14 cellular contexts compared by ENCODE assay signal in genomic region chr12:52697058-52697582, GRCh38. TPM values are rescaled to one million over a fixed set of nuclear protein-coding genes. Genes with fewer than 3 reads are reported as not detected.
DNase-seq lines count a peak whose midpoint lies in the region; ATAC-seq and TF ChIP-seq lines count a peak whose summit lies in the region.
"Had no signal": no experiment of that assay in that cellular context is flagged by ENCODE, and none has a peak within 500 bp of the region (broad histone marks: within the 10 kb centered on the region; RNA-seq: fewer than 3 reads in every experiment).

No MANE protein-coding gene starts in this region.

- intact Hi-C loops in right lobe of liver (cut with DNase I): no loop called here

- 40% methylated on average over 1 of the region's 2 CpGs for WGBS in right lobe of liver (ENCODE audit: insufficient coverage, low coverage, low lambda C conversion rate, missing lambda C conversion rate)

- H3K36me3 Mint-ChIP-seq in neural progenitor cell: no peaks in the 10 kb centered on the region
- H3K36me3 Mint-ChIP-seq: CD4-positive, CD25-positive, alpha-beta regulatory T cell had no signal

- no peak overlapping the region for H3K9ac ChIP-seq in DND-41 (ENCODE audit: low read depth, low read length)
- no peak overlapping the region for H3K9ac ChIP-seq in neural progenitor cell
- H3K9ac ChIP-seq: BLaER1 treated with 17β-estradiol and CSF1 and Interleukin-3, amounts not matched to agents 10 nM and 100 nM had no signal

- H2AFZ ChIP-seq in DND-41 (ENCODE audit: low read depth, low read length) (no peak overlapping the region), neural progenitor cell (replicated peaks) (no peak overlapping the region)

- no peaks in the 10 kb centered on the region for H4K20me1 ChIP-seq in DND-41 (ENCODE audit: insufficient read depth, low read length)
- no peaks in the 10 kb centered on the region for H4K20me1 ChIP-seq in neural progenitor cell (ENCODE audit: low read depth)
- H4K20me1 ChIP-seq: BLaER1 treated with 17β-estradiol and CSF1 and Interleukin-3, amounts not matched to agents 10 nM and 100 nM had no signal

- no peaks in the 10 kb centered on the region for H3K9me3 ChIP-seq in DND-41 (ENCODE audit: insufficient read depth, low read length, severe bottlenecking)
- peaks cover 6% of the 10 kb centered on the region; the same call in 1 of the 2 replicates for H3K9me3 ChIP-seq in SJSA1 (replicated peaks)
- no peaks in the 10 kb centered on the region for H3K9me3 ChIP-seq in neural progenitor cell (ENCODE audit: low read depth)
- H3K9me3 ChIP-seq in right lobe of liver: no peaks in the 10 kb centered on the region
- H3K9me3 ChIP-seq: BLaER1 treated with 17β-estradiol and CSF1 and Interleukin-3, amounts not matched to agents 10 nM and 100 nM had no signal

- H3K9me3 Mint-ChIP-seq in neural progenitor cell: no peaks in the 10 kb centered on the region

- peaks cover 20% of the 10 kb centered on the region for H3K27me3 Mint-ChIP-seq in neural progenitor cell (ENCODE audit: insufficient read depth, low read depth)

- no peak overlapping the region for H3K27ac ChIP-seq in DND-41 (ENCODE audit: low read length)
- H3K27ac ChIP-seq in SJSA1: no peak overlapping the region
- no peak overlapping the region for H3K27ac ChIP-seq in neural progenitor cell
- H3K27ac ChIP-seq in right lobe of liver: no peak overlapping the region
- H3K27ac ChIP-seq: BLaER1 treated with 17β-estradiol and CSF1 and Interleukin-3, amounts not matched to agents 10 nM and 100 nM had no signal

- no peak for TF ChIP-seq POLR2A in right lobe of liver (IDR thresholded peaks at IDR 0.05)

- H3K79me2 ChIP-seq in DND-41 (ENCODE audit: insufficient read depth, low read length): no peaks in the 10 kb centered on the region
- no peaks in the 10 kb centered on the region for H3K79me2 ChIP-seq in neural progenitor cell (ENCODE audit: low read depth)

- peaks cover 8% of the 10 kb centered on the region for H3K4me1 Mint-ChIP-seq in neural progenitor cell

- H3K4me1 ChIP-seq in DND-41 (ENCODE audit: insufficient read depth, low read length) (no peaks in the 10 kb centered on the region), SJSA1 (replicated peaks) (no peaks in the 10 kb centered on the region), neural progenitor cell (peaks cover 5% of the 10 kb centered on the region), right lobe of liver (no peaks in the 10 kb centered on the region)
- H3K4me1 ChIP-seq: BLaER1 treated with 17β-estradiol and CSF1 and Interleukin-3, amounts not matched to agents 10 nM and 100 nM had no signal

- DNase-seq in DND-41: no peak
- DNase-seq in LNCaP clone FGC (ENCODE audit: low read depth): no peak
- DNase-seq in SJSA1 (ENCODE audit: low read depth in 1 of 2, low spot score in 2 of 2): peak; percentile 77 to 86
- DNase-seq in neural progenitor cell (ENCODE audit: low spot score): no peak
- DNase-seq in NCI-H510A treated with DMSO at 0.1 percent for 48 hours (lab: John Stamatoyannopoulos, UW): no peak
- DNase-seq in stimulated activated CD8-positive, alpha-beta memory T cell treated with anti-CD3 and anti-CD28 coated beads, Interleukin-4, amount 100 ng/mL, for 48 hours: no peak
- no peak for DNase-seq in right lobe of liver
- DNase-seq: ACHN; CD4-positive, CD25-positive, alpha-beta regulatory T cell; DMS53 had no signal

- peaks cover under 1% of the 10 kb centered on the region for H3F3A ChIP-seq in neural progenitor cell (ENCODE audit: low read depth)

- peak; percentile 15 for TF ChIP-seq CTCF in DND-41 (IDR thresholded peaks at IDR 0.05; ENCODE audit: borderline replicate concordance, extremely low read depth, low read length, poor library complexity, severe bottlenecking)
- TF ChIP-seq CTCF in LNCaP clone FGC (IDR thresholded peaks at IDR 0.05; ENCODE audit: control insufficient read depth, extremely low read depth, insufficient read depth): 0 out of 2 replicates have a peak, but pooled peaks have one; percentile 12
- peak; percentile 8 for TF ChIP-seq CTCF in neural progenitor cell (IDR thresholded peaks at IDR 0.05)
- TF ChIP-seq CTCF in right lobe of liver (IDR thresholded peaks at IDR 0.05): no peak

- ATAC-seq in DND-41 (ENCODE audit: insufficient read depth, low read depth) (no peak), right lobe of liver (no peak)
- ATAC-seq: GM12878 had no signal

- no peak overlapping the region for H3K4me2 ChIP-seq in DND-41 (ENCODE audit: insufficient read depth, low read length)
- no peak overlapping the region for H3K4me2 ChIP-seq in neural progenitor cell
- H3K4me2 ChIP-seq: BLaER1 treated with 17β-estradiol and CSF1 and Interleukin-3, amounts not matched to agents 10 nM and 100 nM had no signal

- no peak overlapping the region for H3K4me3 Mint-ChIP-seq in neural progenitor cell
- H3K4me3 Mint-ChIP-seq: CD4-positive, CD25-positive, alpha-beta regulatory T cell had no signal

- H3K4me3 ChIP-seq in DND-41 (ENCODE audit: low read depth in 1 of 2, low read length in 2 of 2): no peak overlapping the region
- no peak overlapping the region for H3K4me3 ChIP-seq in LNCaP clone FGC (ENCODE audit: low read depth, low read length)
- no peak overlapping the region for H3K4me3 ChIP-seq in SJSA1
- H3K4me3 ChIP-seq in neural progenitor cell: no peak overlapping the region
- H3K4me3 ChIP-seq in right lobe of liver: no peak overlapping the region
- H3K4me3 ChIP-seq: BLaER1 treated with 17β-estradiol and CSF1 and Interleukin-3, amounts not matched to agents 10 nM and 100 nM; GM12878 had no signal

- H3K27me3 ChIP-seq in DND-41 (ENCODE audit: insufficient read depth, low read length, poor library complexity) (peaks cover 16% of the 10 kb centered on the region), SJSA1 (replicated peaks) (peaks cover 98% of the 10 kb centered on the region), neural progenitor cell (peaks cover 12% of the 10 kb centered on the region), right lobe of liver (no peaks in the 10 kb centered on the region)

- no peak overlapping the region for H3K27ac Mint-ChIP-seq in neural progenitor cell
- H3K27ac Mint-ChIP-seq: CD4-positive, CD25-positive, alpha-beta regulatory T cell had no signal

- H3K36me3 ChIP-seq in DND-41 (ENCODE audit: insufficient read depth, low read length): no peaks in the 10 kb centered on the region
- no peaks in the 10 kb centered on the region for H3K36me3 ChIP-seq in SJSA1
- no peaks in the 10 kb centered on the region for H3K36me3 ChIP-seq in neural progenitor cell
- no peaks in the 10 kb centered on the region for H3K36me3 ChIP-seq in right lobe of liver
- H3K36me3 ChIP-seq: BLaER1 treated with 17β-estradiol and CSF1 and Interleukin-3, amounts not matched to agents 10 nM and 100 nM had no signal

RNA-seq across cellular contexts. Expression of gene KRT77, which starts 6.2 kb away (rescaled TPM):
- total RNA-seq in SJSA1 (2014; rRNA removed; shearing (Covaris generic)): not detected in 2 replicates
- total RNA-seq in neural progenitor cell (ENCODE audit: low replicate concordance): 0.47 TPM in 1 of 2 replicates, not detected in the other
- not detected for total RNA-seq in right lobe of liver
- total RNA-seq: A172; CD4-positive, CD25-positive, alpha-beta regulatory T cell; Daoy; GM12878 had no signal

RNA-seq across cellular contexts. Expression of gene KRT1, which starts 16.9 kb away (rescaled TPM):
- total RNA-seq in SJSA1 (2014; rRNA removed; shearing (Covaris generic)): 1.00 TPM in 1 of 2 replicates, not detected in the other
- total RNA-seq in neural progenitor cell (ENCODE audit: low replicate concordance): not detected in 2 replicates
- total RNA-seq in right lobe of liver: not detected
- total RNA-seq: A172, Daoy, GM12878 had no signal

RNA-seq across cellular contexts. Expression of gene KRT2, which starts 45.1 kb away (rescaled TPM):
- total RNA-seq in SJSA1 (2014; rRNA removed; shearing (Covaris generic)): not detected in 2 replicates
- total RNA-seq in neural progenitor cell (ENCODE audit: low replicate concordance) (not detected in 2 replicates), right lobe of liver (not detected)
- total RNA-seq: A172 had no signal

Comparison
In these comparisons a context has a peak if more than half of its experiments do, and no peak if none do; other contexts are left out.
1. DNase-seq: peak in SJSA1 (2 of 2); none in DND-41 (single experiment), LNCaP clone FGC (single experiment), neural progenitor cell (single experiment), NCI-H510A treated with DMSO at 0.1 percent for 48 hours (single experiment), stimulated activated CD8-positive, alpha-beta memory T cell treated with anti-CD3 and anti-CD28 coated beads, Interleukin-4, amount 100 ng/mL, for 48 hours (single experiment) and right lobe of liver (0 of 3).
2. CTCF ChIP-seq: peak in DND-41 (single experiment), LNCaP clone FGC (single experiment) and neural progenitor cell (single experiment); none in right lobe of liver (0 of 4).